In the genomic region with DNA sequence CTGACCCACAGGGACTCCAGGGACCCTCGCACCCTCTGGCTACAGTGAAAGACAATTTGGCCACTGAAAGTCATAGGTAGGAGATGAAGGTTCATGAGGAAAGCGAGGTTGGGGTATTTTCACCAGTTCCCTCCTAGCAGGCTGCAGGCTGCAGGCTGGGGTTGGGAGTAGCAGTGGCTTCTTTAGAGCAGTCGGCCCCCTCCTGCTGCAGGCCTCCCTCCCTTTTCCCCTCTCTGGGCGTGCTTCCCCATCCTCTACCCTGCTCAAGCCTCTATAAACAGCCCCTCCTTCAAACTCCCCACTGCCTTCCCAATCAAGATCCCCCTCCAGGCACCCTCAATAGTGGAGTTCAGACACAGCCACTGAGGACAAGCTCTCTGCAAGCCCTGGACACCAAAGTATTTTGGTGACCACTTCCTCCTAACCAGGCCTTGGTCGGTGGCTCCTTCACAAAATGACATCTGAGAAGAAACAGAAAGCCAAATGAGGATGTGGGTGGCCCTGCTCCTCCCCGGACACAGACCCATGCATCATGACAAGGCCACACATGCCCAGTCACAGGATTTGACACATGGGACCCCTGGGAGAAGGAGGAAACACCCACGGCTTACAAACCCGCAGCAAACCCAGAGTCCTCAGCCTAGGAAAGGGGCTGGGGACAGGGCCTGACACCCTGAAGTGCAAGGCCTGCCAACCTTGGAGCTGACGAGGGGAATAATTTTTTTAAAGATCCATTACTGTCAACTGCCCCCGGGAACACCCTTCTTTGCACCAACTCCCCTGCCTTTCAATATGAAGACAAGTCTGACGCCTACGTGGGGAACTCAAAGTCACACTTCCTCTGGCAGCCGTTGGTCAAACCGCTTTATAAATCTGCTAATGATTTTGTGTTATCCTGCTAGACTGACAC, we compare ENCODE assay signal across 8 cellular contexts. TPM values are rescaled to one million over a fixed set of nuclear protein-coding genes. Genes with fewer than 3 reads are reported as not detected.
DNase-seq lines count a peak whose midpoint lies in the region; ATAC-seq and TF ChIP-seq lines count a peak whose summit lies in the region.

No MANE protein-coding gene starts in this region.

- peak in 3 of 7 experiments; percentile 10 to 32 (median 23) for DNase-seq in CD8-positive, alpha-beta T cell
- DNase-seq in Right ventricle myocardium inferior (ENCODE audit: missing footprints) (peak; percentile 84), occipital lobe (lab: John Stamatoyannopoulos, UW) (no peak), NCI-H2107 (lab: John Stamatoyannopoulos, UW) (no peak)
- DNase-seq in stimulated activated naive CD8-positive, alpha-beta T cell treated with anti-CD3 and anti-CD28 coated beads, Interleukin-15, Interleukin-2, amounts not matched to agents 100 U/mL and 50 U/mL, for 24 hours, result peak; percentile 32
- no peak for DNase-seq in activated CD4-positive, alpha-beta T cell treated with anti-CD3 and anti-CD28 coated beads for 48 hours

- H3K4me3 ChIP-seq in CD8-positive, alpha-beta T cell (ENCODE audit: low read depth, low read length), result no peak overlapping the region

- no peaks in the 10 kb centered on the region for H3K9me3 Mint-ChIP-seq in CD8-positive, alpha-beta T cell
- peaks cover 0 to 4% (median 0%) of the 10 kb centered on the region in 3 donors for H3K9me3 Mint-ChIP-seq in IgD-negative memory B cell

- CTCF ChIA-PET in CD8-positive, alpha-beta T cell (lab: Charles Lee), result no interaction called here

- H3K27me3 ChIP-seq in CD8-positive, alpha-beta T cell (ENCODE audit: insufficient read depth, low read length), result no peaks in the 10 kb centered on the region

- ATAC-seq in CD8-positive, alpha-beta T cell, result peak; percentile 69
- ATAC-seq in GM21367 (IDR thresholded peaks at IDR 0.05; ENCODE audit: unreplicated experiment) (peak; percentile 66), Right ventricle myocardium inferior (peak; percentile 74)
- ATAC-seq in stimulated activated naive CD8-positive, alpha-beta T cell treated with anti-CD3 and anti-CD28 coated beads, Interleukin-15, Interleukin-2, amounts not matched to agents 100 U/mL and 50 U/mL, for 24 hours, result peak; percentile 50

- H3K36me3 Mint-ChIP-seq in CD8-positive, alpha-beta T cell, result no peaks in the 10 kb centered on the region
- H3K36me3 Mint-ChIP-seq in IgD-negative memory B cell, result no peaks in the 10 kb centered on the region

- intact Hi-C loops in CD8-positive, alpha-beta T cell (cut with DNase I, micrococcal nuclease), result no loop called here
- intact Hi-C loops in Right ventricle myocardium inferior (cut with DNase I), result no loop called here

- H3K36me3 ChIP-seq in CD8-positive, alpha-beta T cell (ENCODE audit: insufficient read depth, low read length), result no peaks in the 10 kb centered on the region

- no peak overlapping the region for H3K4me3 Mint-ChIP-seq in CD8-positive, alpha-beta T cell
- peak overlapping the region in 2 of 4 donors; percentile 85 to 89 for H3K4me3 Mint-ChIP-seq in IgD-negative memory B cell

- POLR2A ChIA-PET in CD8-positive, alpha-beta T cell (lab: Charles Lee), result no interaction called here

- no peaks in the 10 kb centered on the region for H3K27me3 Mint-ChIP-seq in CD8-positive, alpha-beta T cell (ENCODE audit: low read depth)
- H3K27me3 Mint-ChIP-seq in IgD-negative memory B cell, result peaks cover 4% of the 10 kb centered on the region

- no peak for TF ChIP-seq CTCF in CD8-positive, alpha-beta T cell (IDR thresholded peaks at IDR 0.05)

- H3K4me1 Mint-ChIP-seq in CD8-positive, alpha-beta T cell (ENCODE audit: low read depth), result peaks cover 13% of the 10 kb centered on the region
- peaks cover 7 to 19% (median 17%) of the 10 kb centered on the region in 3 donors for H3K4me1 Mint-ChIP-seq in IgD-negative memory B cell

- H3K27ac Mint-ChIP-seq in CD8-positive, alpha-beta T cell, result peak overlapping the region; percentile 60
- peak overlapping the region; percentile 18 to 98 (median 90) for H3K27ac Mint-ChIP-seq in IgD-negative memory B cell

- H3K27ac ChIP-seq in CD8-positive, alpha-beta T cell (ENCODE audit: low read depth, low read length), result no peak overlapping the region

- H3K4me1 ChIP-seq in CD8-positive, alpha-beta T cell (ENCODE audit: insufficient read depth, low read length), result no peaks in the 10 kb centered on the region

- H3K9me3 ChIP-seq in CD8-positive, alpha-beta T cell (ENCODE audit: low read length), result no peaks in the 10 kb centered on the region

RNA-seq across cellular contexts. Expression of a gene that starts 41.6 kb away (rescaled TPM):
- total RNA-seq in CD8-positive, alpha-beta T cell, result 1 to 10 TPM; 2.9 to 4.2 TPM
- 1.7 TPM for polyA plus RNA-seq in IgD-negative memory B cell
- total RNA-seq in Right ventricle myocardium inferior (90.5 TPM), occipital lobe (80.2 TPM)

Comparison
In these comparisons a context has a peak if more than half of its experiments do, and no peak if none do; other contexts are left out.
1. DNase-seq: peak in Right ventricle myocardium inferior (single experiment) and stimulated activated naive CD8-positive, alpha-beta T cell treated with anti-CD3 and anti-CD28 coated beads, Interleukin-15, Interleukin-2, amounts not matched to agents 100 U/mL and 50 U/mL, for 24 hours (single experiment); none in activated CD4-positive, alpha-beta T cell treated with anti-CD3 and anti-CD28 coated beads for 48 hours (single experiment), occipital lobe (single experiment) and NCI-H2107 (single experiment).
2. RNA of a gene that starts 41.6 kb away (total RNA-seq): 90.5 TPM in Right ventricle myocardium inferior (single experiment) and 80.2 TPM in occipital lobe (single experiment); 2.9 to 4.2 TPM in CD8-positive, alpha-beta T cell; every median in the first group is over 10 times any median in the second.
3. Peak in every context shown above with its lines, with median percentiles within 50 percentile points of each other: ATAC-seq.